In genomic region chr15:63255485-63255990, GRCh38 we compare ENCODE assay signal across 16 cellular contexts. TPM values are rescaled to one million over a fixed set of nuclear protein-coding genes. Genes with fewer than 3 reads are reported as not detected.
DNase-seq lines count a peak whose midpoint lies in the region; TF ChIP-seq lines count a peak whose summit lies in the region.
"Had no signal": no experiment of that assay in that cellular context is flagged by ENCODE, and none has a peak within 500 bp of the region (broad histone marks: within the 10 kb centered on the region; RNA-seq: fewer than 3 reads in every experiment).

No MANE protein-coding gene starts in this region.

- TF ChIP-seq POLR2A in ovary (IDR thresholded peaks at IDR 0.05): no peak

- peaks cover 36% of the 10 kb centered on the region for H3K36me3 ChIP-seq in CD8-positive, alpha-beta memory T cell (ENCODE audit: insufficient read depth, low read length)
- peaks cover 10% of the 10 kb centered on the region for H3K36me3 ChIP-seq in ectodermal cell (ENCODE audit: control insufficient read depth, insufficient read depth, low read length)
- no peaks in the 10 kb centered on the region for H3K36me3 ChIP-seq in ovary

- H3K27me3 Mint-ChIP-seq in CD8-positive, alpha-beta memory T cell: no peaks in the 10 kb centered on the region
- H3K27me3 Mint-ChIP-seq in HFFc6 (ENCODE audit: insufficient read depth): no peaks in the 10 kb centered on the region
- H3K27me3 Mint-ChIP-seq in neural crest cell (ENCODE audit: low read depth): no peaks in the 10 kb centered on the region
- H3K27me3 Mint-ChIP-seq: CD4-positive, alpha-beta T cell had no signal

- CTCF ChIA-PET in CD8-positive, alpha-beta memory T cell (lab: Charles Lee): interaction anchor here (1.3 kb wide), 1 partner anchor 14 kb away, joined by 3 read pairs; no protein-coding TSS in a partner anchor

- H3K4me1 Mint-ChIP-seq in CD8-positive, alpha-beta memory T cell: peaks cover 19 to 37% (median 36%) of the 10 kb centered on the region in 3 donors
- H3K4me1 Mint-ChIP-seq in HFFc6 (ENCODE audit: low read depth) (peaks cover 39% of the 10 kb centered on the region), neural crest cell (peaks cover 29% of the 10 kb centered on the region)

- no peak for DNase-seq in CD8-positive, alpha-beta memory T cell
- DNase-seq in HFFc6 (no peak), neural crest cell (ENCODE audit: low read depth, low spot score) (no peak), NCI-H1048 (lab: John Stamatoyannopoulos, UW) (no peak), AG08396 (ENCODE audit: low spot score) (no peak), ovary (no peak)
- DNase-seq: activated naive CD4-positive, alpha-beta T cell treated with Interleukin-2 at 50 U/mL for 16 hours; CD4-positive, alpha-beta T cell; effector CD8-positive, alpha-beta T cell; KBM-7; NCI-H1436; occipital lobe; PC-3 had no signal

- POLR2A ChIA-PET in CD8-positive, alpha-beta memory T cell (lab: Charles Lee): interaction anchor here (0.9 kb wide), 1 partner anchor 63 kb away, joined by 4 read pairs; no protein-coding TSS in a partner anchor

- WGBS in ectodermal cell, 2 experiments: 40 to 43% methylated on average over 1 of the region's 1 CpG
- WGBS in ovary, 3 donors: 63 to 80% (median 69%) methylated on average over 1 of the region's 1 CpG

- H3K36me3 Mint-ChIP-seq in CD8-positive, alpha-beta memory T cell: peaks cover 0 to 83% (median 19%) of the 10 kb centered on the region in 3 donors
- H3K36me3 Mint-ChIP-seq in HFFc6 (ENCODE audit: low read depth): peaks cover 13% of the 10 kb centered on the region; the same call in 1 of the 2 replicates
- H3K36me3 Mint-ChIP-seq in neural crest cell (ENCODE audit: low read depth): peaks cover 13% of the 10 kb centered on the region

- TF ChIP-seq CTCF in HFFc6 (IDR thresholded peaks at IDR 0.05) (no peak), neural crest cell (conservative IDR thresholded peaks at IDR 0.05) (no peak), ovary (IDR thresholded peaks at IDR 0.05) (no peak)

- no peak overlapping the region for H3K4me3 Mint-ChIP-seq in CD8-positive, alpha-beta memory T cell
- H3K4me3 Mint-ChIP-seq in HFFc6 (no peak overlapping the region), neural crest cell (no peak overlapping the region)
- H3K4me3 Mint-ChIP-seq: CD4-positive, alpha-beta T cell had no signal

- no peak overlapping the region for H3K27ac ChIP-seq in CD8-positive, alpha-beta memory T cell (ENCODE audit: low read depth, low read length)
- H3K27ac ChIP-seq in ectodermal cell (ENCODE audit: insufficient read depth, low read depth, low read length, poor library complexity, severe bottlenecking) (peak overlapping the region; percentile 17), ovary (no peak overlapping the region)
- H3K27ac ChIP-seq: VCaP had no signal

- no peaks in the 10 kb centered on the region for H3K4me1 ChIP-seq in CD8-positive, alpha-beta memory T cell (ENCODE audit: insufficient read depth, low read length)
- H3K4me1 ChIP-seq in ectodermal cell (ENCODE audit: control insufficient read depth, insufficient read depth, low read length): peaks cover 17% of the 10 kb centered on the region
- peaks cover 2% of the 10 kb centered on the region for H3K4me1 ChIP-seq in ovary (ENCODE audit: insufficient read depth)

- no peaks in the 10 kb centered on the region for H3K9me3 Mint-ChIP-seq in CD8-positive, alpha-beta memory T cell
- H3K9me3 Mint-ChIP-seq in HFFc6: no peaks in the 10 kb centered on the region
- no peaks in the 10 kb centered on the region for H3K9me3 Mint-ChIP-seq in neural crest cell
- H3K9me3 Mint-ChIP-seq: CD4-positive, alpha-beta T cell had no signal

- peak overlapping the region in 6 of 8 donors; percentile 36 to 75 (median 60) for H3K27ac Mint-ChIP-seq in CD8-positive, alpha-beta memory T cell
- H3K27ac Mint-ChIP-seq in HFFc6 (peak overlapping the region; percentile 17; the same call in 1 of the 2 replicates), neural crest cell (ENCODE audit: unreplicated experiment) (peak overlapping the region; percentile 59)
- H3K27ac Mint-ChIP-seq: CD4-positive, alpha-beta T cell had no signal

- H3K9me3 ChIP-seq in CD8-positive, alpha-beta memory T cell (ENCODE audit: low read length): no peaks in the 10 kb centered on the region
- H3K9me3 ChIP-seq in ectodermal cell (ENCODE audit: control insufficient read depth, low read length): no peaks in the 10 kb centered on the region
- no peaks in the 10 kb centered on the region for H3K9me3 ChIP-seq in ovary

- H3K4me3 ChIP-seq in CD8-positive, alpha-beta memory T cell (ENCODE audit: low read length): no peak overlapping the region
- no peak overlapping the region for H3K4me3 ChIP-seq in ectodermal cell (ENCODE audit: insufficient read depth, low read depth, low read length)
- H3K4me3 ChIP-seq in ovary: no peak overlapping the region
- H3K4me3 ChIP-seq: lung had no signal

- no peak for TF ChIP-seq EP300 in ovary (IDR thresholded peaks at IDR 0.05)

- no peaks in the 10 kb centered on the region for H3K27me3 ChIP-seq in CD8-positive, alpha-beta memory T cell (ENCODE audit: insufficient read depth, low read length, poor library complexity, severe bottlenecking)
- H3K27me3 ChIP-seq in ectodermal cell (ENCODE audit: control insufficient read depth, insufficient read depth, low read length, poor library complexity, severe bottlenecking) (no peaks in the 10 kb centered on the region), ovary (no peaks in the 10 kb centered on the region)

- intact Hi-C loops in ovary (cut with DNase I): no loop called here

RNA-seq across cellular contexts. Expression of gene APH1B, which starts 21.9 kb away (rescaled TPM):
- 1 to 10 TPM; 6.7 to 9.2 TPM for total RNA-seq in CD8-positive, alpha-beta memory T cell
- polyA plus RNA-seq in CD8-positive, alpha-beta memory T cell: 13.1 TPM
- 10 to 100 TPM; 23.7 to 38.7 (median 33.6) TPM for total RNA-seq in HFFc6 (2021; fragmentation: NEBNext Ultra II Directional; extraction: Animal tissue kit (Norgen Biotek cat#: 25700))
- 5.4 TPM for polyA plus RNA-seq in ectodermal cell (2013, experiment 1 of 4)
- polyA plus RNA-seq in ectodermal cell (2013, experiment 2 of 4): 4.8 TPM
- 5.9 TPM for polyA plus RNA-seq in ectodermal cell (2013, experiment 3 of 4)
- polyA plus RNA-seq in ectodermal cell (2013, experiment 4 of 4): 6.7 TPM
- 18.1 and 18.5 TPM in 2 replicates for total RNA-seq in neural crest cell
- 10 to 100 TPM; 13.2 to 25.2 (median 22.6) TPM for total RNA-seq in ovary
- 10 to 100 TPM in 1 of 2 donors, 1 to 10 TPM in 1; 9.1 to 20.0 TPM for polyA plus RNA-seq in ovary
